23 cellular contexts compared by ENCODE assay signal in the genomic region with DNA sequence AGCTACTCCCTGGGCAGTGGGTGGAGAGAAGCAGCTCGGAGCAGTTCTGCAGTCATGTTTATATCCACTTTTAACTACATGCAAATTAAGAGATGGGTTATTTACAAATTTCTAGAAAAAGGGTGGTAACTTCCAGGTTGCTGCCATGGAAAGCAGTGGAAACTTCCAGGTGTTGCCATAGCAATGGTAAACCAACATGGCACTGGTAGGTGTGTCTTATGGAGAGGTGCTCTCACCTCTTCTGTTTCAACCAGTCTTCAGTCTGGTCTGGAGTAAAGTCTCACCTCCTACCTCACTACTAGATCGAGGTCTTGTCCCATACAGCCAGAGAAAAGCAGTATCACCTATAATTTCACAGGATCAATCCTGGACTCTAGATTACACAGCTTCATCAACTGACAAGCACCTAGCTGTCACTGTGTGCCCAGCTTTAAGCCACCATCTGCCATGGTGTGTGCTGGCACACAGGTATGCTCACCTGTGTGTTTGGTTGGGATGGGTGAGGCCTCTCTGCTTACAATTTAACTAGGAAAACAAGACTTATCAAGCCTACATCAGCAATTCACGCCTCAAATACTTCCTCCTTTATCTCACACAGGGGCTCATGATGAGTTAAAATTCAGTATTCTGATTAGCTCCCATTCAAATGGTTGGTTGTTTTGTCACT.
"Had no signal": no experiment of that assay in that cellular context is flagged by ENCODE, and none has a peak within 500 bp of the region (broad histone marks: within the 10 kb centered on the region; RNA-seq: fewer than 3 reads in every experiment).

No MANE protein-coding gene starts in this region.

- H3K27ac ChIP-seq: gastrocnemius medialis, heart left ventricle, left ventricle myocardium inferior, tibial nerve, vagina had no signal

- ATAC-seq: activated CD4-positive, alpha-beta T cell treated with anti-CD3 and anti-CD28 coated beads for 36 hours; activated CD8-positive, alpha-beta memory T cell treated with anti-CD3 and anti-CD28 coated beads, Interleukin-2, amount 10 ng/mL, durations not matched to agents 7 days and 5 days; activated T-helper 17 cell treated with anti-CD3 and anti-CD28 coated beads, Interleukin-2, amount 50 U/mL, for 72 hours; gastrocnemius medialis; heart left ventricle; naive thymus-derived CD4-positive, alpha-beta T cell; T-cell had no signal

- DNase-seq: activated CD4-positive, alpha-beta memory T cell treated with anti-CD3 and anti-CD28 coated beads, Interleukin-2, amount 10 ng/mL, durations not matched to agents 7 days and 5 days; activated CD4-positive, alpha-beta T cell treated with anti-CD3 and anti-CD28 coated beads for 36 hours; activated CD8-positive, alpha-beta memory T cell treated with anti-CD3 and anti-CD28 coated beads, Interleukin-2, amount 10 ng/mL, durations not matched to agents 7 days and 5 days; activated naive CD4-positive, alpha-beta T cell; activated naive CD8-positive, alpha-beta T cell treated with anti-CD3 and anti-CD28 coated beads, Interleukin-2, amount 10 ng/mL, durations not matched to agents 7 days and 5 days; amygdala; caudate nucleus; gastrocnemius medialis; heart left ventricle; left ventricle myocardium inferior; mammary epithelial cell; naive thymus-derived CD4-positive, alpha-beta T cell; posterior cingulate gyrus; retina; stimulated activated CD4-positive, alpha-beta T cell treated with anti-CD3 and anti-CD28 coated beads, Interleukin-12 subunit alpha, Interleukin-12 subunit beta, amount 100 ng/mL, for 4 hours; stimulated activated CD4-positive, alpha-beta T cell treated with anti-CD3 and anti-CD28 coated beads, Interleukin-1b, Interleukin-23, amount 100 ng/mL, for 48 hours; stimulated activated CD8-positive, alpha-beta memory T cell treated with anti-CD3 and anti-CD28 coated beads, Interleukin-4, amount 100 ng/mL, for 48 hours; stimulated activated naive CD4-positive, alpha-beta T cell treated with Interleukin-2 at 50 U/mL for 16 hours; T-cell had no signal

- H3K27me3 ChIP-seq: gastrocnemius medialis, heart left ventricle, tibial nerve, vagina had no signal

- H3K4me3 ChIP-seq: gastrocnemius medialis, heart left ventricle, left ventricle myocardium inferior, tibial nerve, vagina had no signal

- H3K9me3 ChIP-seq: gastrocnemius medialis, heart left ventricle, left ventricle myocardium inferior, tibial nerve, vagina had no signal

- H3K4me1 ChIP-seq: gastrocnemius medialis, heart left ventricle, left ventricle myocardium inferior, vagina had no signal

- H3K36me3 ChIP-seq: gastrocnemius medialis, heart left ventricle, left ventricle myocardium inferior, vagina had no signal

- FAIRE-seq: colon had no signal
